ENCODE assay signal across 22 cellular contexts in genomic region chr4:37733230-37733904, GRCh38.
"Had no signal": no experiment of that assay in that cellular context is flagged by ENCODE, and none has a peak within 500 bp of the region (broad histone marks: within the 10 kb centered on the region; RNA-seq: fewer than 3 reads in every experiment).

No MANE protein-coding gene starts in this region.

- H3K9me3 ChIP-seq: breast epithelium, MG63, SJSA1 had no signal

- ATAC-seq: activated CD8-positive, alpha-beta T cell treated with anti-CD3 and anti-CD28 coated beads for 36 hours; Panc1; SK-N-SH treated with all-trans-retinoic acid at 6 μM for 48 hours had no signal

- H3K36me3 ChIP-seq: breast epithelium, MG63, SJSA1 had no signal

- H3K27me3 ChIP-seq: breast epithelium, MG63, SJSA1 had no signal

- H3K4me1 ChIP-seq: breast epithelium, SJSA1 had no signal

- DNase-seq: activated CD4-positive, alpha-beta T cell treated with anti-CD3 and anti-CD28 coated beads for 4 hours; activated CD8-positive, alpha-beta memory T cell treated with anti-CD3 and anti-CD28 coated beads, Interleukin-2, amount 50 U/mL, for 4 hours; activated CD8-positive, alpha-beta T cell treated with anti-CD3 and anti-CD28 coated beads for 36 hours; activated T-cell treated with anti-CD3 and anti-CD28 coated beads, Interleukin-2, amount 50 U/mL, for 72 hours; aorta; central memory CD4-positive, alpha-beta T cell; MG63; MV-4-11; NCI-H1092 treated with DMSO at 0.1 percent for 48 hours; NCI-H1417 treated with DMSO at 0.1 percent for 48 hours; NCI-H1694; NCI-H2029; NCI-H510A treated with DMSO at 0.1 percent for 48 hours; NCI-H69; NK-92 treated with Interleukin-12 subunit alpha and Interleukin-12 subunit beta, amount 100 ng/mL, for 24 hours; OCI-M1; Right ventricle myocardium superior had no signal

- H3K27ac ChIP-seq: breast epithelium, RWPE1, SJSA1 had no signal

- H3K4me3 ChIP-seq: breast epithelium, MG63, SJSA1 had no signal
